25 cellular contexts compared by ENCODE assay signal in genomic region chr5:110477923-110478322, GRCh38.
DNase-seq lines count a peak whose midpoint lies in the region; ATAC-seq, FAIRE-seq and TF ChIP-seq lines count a peak whose summit lies in the region.
"Had no signal": no experiment of that assay in that cellular context is flagged by ENCODE, and none has a peak within 500 bp of the region (broad histone marks: within the 10 kb centered on the region; RNA-seq: fewer than 3 reads in every experiment).

No MANE protein-coding gene starts in this region.

- no peaks in the 10 kb centered on the region for H3K9me3 Mint-ChIP-seq in MCF 10A (ENCODE audit: unreplicated experiment)
- H3K9me3 Mint-ChIP-seq: neural crest cell had no signal

- no peaks in the 10 kb centered on the region for H3K36me3 ChIP-seq in breast epithelium
- H3K36me3 ChIP-seq: esophagus muscularis mucosa, thyroid gland had no signal

- intact Hi-C loops in MCF 10A (cut with micrococcal nuclease), result no loop called here
- intact Hi-C loops in breast epithelium (cut with DNase I; ENCODE audit: low total_unique reads), result no loop called here
- intact Hi-C loops in lower leg skin (cut with DNase I; ENCODE audit: low total_unique reads), result no loop called here
- intact Hi-C loops in posterior cingulate gyrus (cut with DNase I), result no loop called here

- no peaks in the 10 kb centered on the region for H3K4me1 ChIP-seq in breast epithelium
- H3K4me1 ChIP-seq: esophagus muscularis mucosa, thyroid gland had no signal

- no peaks in the 10 kb centered on the region for H3K36me3 Mint-ChIP-seq in MCF 10A (ENCODE audit: insufficient read depth, unreplicated experiment)
- H3K36me3 Mint-ChIP-seq: stimulated activated naive B cell treated with anti-CD40 and anti-IgM and Interleukin-4, amounts not matched to agents 10 μg/mL and 1 μg/mL and 100 μg/mL, for 72 hours; WTC11 had no signal

- H3K27ac ChIP-seq in breast epithelium, result no peak overlapping the region
- H3K27ac ChIP-seq: 22Rv1, esophagus muscularis mucosa, hepatocyte, thyroid gland had no signal

- TF ChIP-seq CTCF in MCF 10A (IDR thresholded peaks at IDR 0.05; ENCODE audit: unreplicated experiment) (no peak), breast epithelium (IDR thresholded peaks at IDR 0.05) (no peak), fibroblast of the aortic adventitia (IDR thresholded peaks at IDR 0.05; ENCODE audit: insufficient read depth, low read length) (no peak), lower leg skin (IDR thresholded peaks at IDR 0.05) (no peak)

- POLR2A ChIA-PET in MCF 10A (lab: Yijun Ruan, JAX), result interaction anchor here (0.7 kb wide), 1 partner anchor 9 kb away, joined by 4 read pairs; no protein-coding TSS in a partner anchor

- no peak overlapping the region for H3K4me3 Mint-ChIP-seq in MCF 10A (ENCODE audit: unreplicated experiment)
- H3K4me3 Mint-ChIP-seq: activated CD8-positive, alpha-beta T cell treated with anti-CD3 and anti-CD28 coated beads, Interleukin-2, amount 10 ng/mL, durations not matched to agents 7 days and 5 days; activated naive CD4-positive, alpha-beta T cell treated with anti-CD3 and anti-CD28 coated beads, Interleukin-2, amount 50 U/mL, for 24 hours; neural crest cell; stimulated activated naive B cell treated with anti-CD40 and anti-IgM and Interleukin-4, amounts not matched to agents 10 μg/mL and 1 μg/mL and 100 μg/mL, for 72 hours; WTC11 had no signal

- H3K4me3 ChIP-seq in breast epithelium (no peak overlapping the region), fibroblast of the aortic adventitia (ENCODE audit: low read depth, low read length) (no peak overlapping the region), lower leg skin (ENCODE audit: low read depth, poor library complexity, severe bottlenecking) (no peak overlapping the region)
- H3K4me3 ChIP-seq: esophagus muscularis mucosa, hepatocyte, thyroid gland had no signal

- WGBS in lower leg skin, 2 donors, result 38 to 42% methylated on average over 3 of the region's 3 CpGs

- no peaks in the 10 kb centered on the region for H3K27me3 ChIP-seq in breast epithelium
- H3K27me3 ChIP-seq: esophagus muscularis mucosa, hepatocyte, thyroid gland had no signal

- TF ChIP-seq POLR2A in breast epithelium (IDR thresholded peaks at IDR 0.05) (no peak), lower leg skin (IDR thresholded peaks at IDR 0.05) (no peak)

- no peak for ATAC-seq in HG03571 (IDR thresholded peaks at IDR 0.05; ENCODE audit: unreplicated experiment)
- ATAC-seq: activated CD8-positive, alpha-beta T cell treated with anti-CD3 and anti-CD28 coated beads, Interleukin-2, amount 10 ng/mL, durations not matched to agents 7 days and 5 days; stimulated activated naive B cell treated with anti-CD40 and anti-IgM and Interleukin-4, amounts not matched to agents 10 μg/mL and 1 μg/mL and 100 μg/mL, for 72 hours; WTC11 had no signal

- no peak overlapping the region for H3K27ac Mint-ChIP-seq in MCF 10A (ENCODE audit: low read depth, unreplicated experiment)
- H3K27ac Mint-ChIP-seq: activated CD8-positive, alpha-beta T cell treated with anti-CD3 and anti-CD28 coated beads, Interleukin-2, amount 10 ng/mL, durations not matched to agents 7 days and 5 days; activated naive CD4-positive, alpha-beta T cell treated with anti-CD3 and anti-CD28 coated beads, Interleukin-2, amount 50 U/mL, for 24 hours; stimulated activated naive B cell treated with anti-CD40 and anti-IgM and Interleukin-4, amounts not matched to agents 10 μg/mL and 1 μg/mL and 100 μg/mL, for 72 hours had no signal

- peaks cover 9% of the 10 kb centered on the region for H3K4me1 Mint-ChIP-seq in MCF 10A (ENCODE audit: insufficient read depth, unreplicated experiment)
- H3K4me1 Mint-ChIP-seq: activated naive CD4-positive, alpha-beta T cell treated with anti-CD3 and anti-CD28 coated beads, Interleukin-2, amount 50 U/mL, for 24 hours; neural crest cell; stimulated activated naive B cell treated with anti-CD40 and anti-IgM and Interleukin-4, amounts not matched to agents 10 μg/mL and 1 μg/mL and 100 μg/mL, for 72 hours had no signal

- CTCF ChIA-PET in MCF 10A (lab: Yijun Ruan, JAX), result no interaction called here

- BruUV-seq in MCF 10A (replicated peaks; lab: Mats Ljungman, UMichigan), result no TSS peak

- H3K27me3 Mint-ChIP-seq in MCF 10A (ENCODE audit: insufficient read depth, unreplicated experiment), result peaks cover 41% of the 10 kb centered on the region
- H3K27me3 Mint-ChIP-seq: stimulated activated naive B cell treated with anti-CD40 and anti-IgM and Interleukin-4, amounts not matched to agents 10 μg/mL and 1 μg/mL and 100 μg/mL, for 72 hours had no signal

- FAIRE-seq in urothelium cell line (lab: Jason Lieb, UNC), result no peak

- peaks cover 3 to 8% of the 10 kb centered on the region in 2 donors for H3K9me3 ChIP-seq in breast epithelium
- H3K9me3 ChIP-seq: thyroid gland had no signal

- peak; percentile 46 for DNase-seq in MCF 10A (ENCODE audit: unreplicated experiment)
- no peak for DNase-seq in breast epithelium (ENCODE audit: low spot score in 2 of 2)
- DNase-seq in amniotic stem cell (lab: John Stamatoyannopoulos, UW), result peak; percentile 28
- peak; percentile 31 for DNase-seq in fibroblast of the aortic adventitia (ENCODE audit: low read depth)
- DNase-seq in urothelium cell line (ENCODE audit: low spot score), result peak; percentile 5
- DNase-seq in lower leg skin (ENCODE audit: low spot score in 2 of 2), result no peak
- DNase-seq in posterior cingulate gyrus, result no peak
- DNase-seq: activated CD8-positive, alpha-beta T cell treated with anti-CD3 and anti-CD28 coated beads, Interleukin-2, amount 10 ng/mL, durations not matched to agents 7 days and 5 days; activated T-cell treated with anti-CD3 and anti-CD28 coated beads, Interleukin-2, amount 50 U/mL, for 48 hours; C1 segment of cervical spinal cord; DMS 273 treated with DMSO at 0.1 percent for 48 hours; effector CD4-positive, alpha-beta T cell; NCI-H1694 treated with DMSO at 0.1 percent for 48 hours; NCI-H446; Right ventricle myocardium superior; stimulated activated naive B cell treated with anti-CD40 and anti-IgM and Interleukin-4, amounts not matched to agents 10 μg/mL and 1 μg/mL and 100 μg/mL, for 72 hours; T-helper 2 cell; thyroid gland had no signal

Comparison
In these comparisons a context has a peak if more than half of its experiments do, and no peak if none do; other contexts are left out.
1. DNase-seq: peak in MCF 10A (single experiment), amniotic stem cell (single experiment), fibroblast of the aortic adventitia (single experiment) and urothelium cell line (single experiment); none in breast epithelium (0 of 2), lower leg skin (0 of 2) and posterior cingulate gyrus (0 of 10).